Comparison of ENCODE assay signal across 7 cellular contexts in the genomic region with DNA sequence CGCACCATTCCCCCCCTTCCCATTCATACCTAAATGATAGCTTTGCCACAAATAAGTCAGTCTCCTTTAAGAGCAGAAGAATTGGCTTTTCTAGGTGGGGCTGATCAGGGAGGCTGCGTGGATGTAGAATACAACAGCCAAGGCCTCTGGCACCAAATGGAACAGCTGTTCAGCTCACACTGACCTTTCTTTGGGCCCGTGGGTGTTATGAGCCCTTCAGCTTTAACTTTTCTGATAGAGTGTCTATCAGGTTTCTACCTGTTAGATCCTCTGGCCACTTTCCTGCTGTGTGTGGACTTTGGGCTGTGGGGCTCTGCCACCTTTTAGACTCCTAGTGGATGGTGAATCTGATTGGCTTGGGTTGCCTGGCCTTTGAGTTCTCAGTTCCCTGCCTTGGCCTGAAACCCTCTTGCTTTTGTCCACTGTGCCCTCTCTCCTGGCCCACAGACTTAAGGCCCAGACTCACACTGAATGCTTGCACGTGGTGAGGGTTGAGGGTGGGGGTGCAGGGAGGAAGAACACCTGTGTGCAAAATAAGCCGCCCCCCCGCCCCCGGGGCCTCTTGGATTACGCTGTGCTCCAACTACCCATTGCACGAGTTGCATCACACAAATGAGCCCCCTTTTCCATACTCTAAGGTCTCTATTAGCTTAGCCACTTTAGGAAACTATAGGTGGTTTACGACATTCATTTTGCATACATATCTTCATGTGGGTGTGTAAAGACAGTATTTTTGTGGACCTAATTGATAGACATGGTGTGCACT. TPM values are rescaled to one million over a fixed set of nuclear protein-coding genes. Genes with fewer than 3 reads are reported as not detected.
DNase-seq lines count a peak whose midpoint lies in the region; ATAC-seq and TF ChIP-seq lines count a peak whose summit lies in the region.

No MANE protein-coding gene starts in this region.

- H3K4me1 ChIP-seq in SJSA1 (replicated peaks) (peaks cover 22% of the 10 kb centered on the region), body of pancreas (peaks cover 26% of the 10 kb centered on the region)

- no peaks in the 10 kb centered on the region; the same call in 1 of the 2 replicates for H3K9me3 ChIP-seq in SJSA1 (replicated peaks)
- no peaks in the 10 kb centered on the region for H3K9me3 ChIP-seq in body of pancreas

- no peak for TF ChIP-seq CTCF in body of pancreas (IDR thresholded peaks at IDR 0.05)

- DNase-seq in H4 (ENCODE audit: low spot score) (peak; percentile 9), SJSA1 (ENCODE audit: low read depth in 1 of 2, low spot score in 2 of 2) (peak in 1 of 2 experiments; percentile 9), body of pancreas (peak; percentile 48 to 71 (median 66)), left colon (peak; percentile 40 to 57), MV-4-11 (lab: John Stamatoyannopoulos, UW) (no peak)
- peak in 2 of 3 experiments; percentile 9 to 25 for DNase-seq in stimulated activated CD4-positive, alpha-beta T cell treated with anti-CD3 and anti-CD28 coated beads, TNF-alpha, amount 100 ng/mL, for 4 hours (ENCODE audit: low read depth in 3 of 3)

- H3K4me3 ChIP-seq in SJSA1 = peak overlapping the region; percentile 7; the same call in 1 of the 2 replicates
- H3K4me3 ChIP-seq in body of pancreas = no peak overlapping the region

- no peaks in the 10 kb centered on the region for H3K27me3 ChIP-seq in SJSA1 (replicated peaks)
- H3K27me3 ChIP-seq in body of pancreas = no peaks in the 10 kb centered on the region

- TF ChIP-seq POLR2A in body of pancreas (IDR thresholded peaks at IDR 0.05) = no peak

- intact Hi-C loops in body of pancreas (cut with DNase I) (no loop called here), left colon (cut with DNase I, micrococcal nuclease) (loop anchor here in 1 of 2 donors (10.0 kb wide), 1 partner anchor 180 kb away; no protein-coding TSS in a partner anchor)

- ATAC-seq in body of pancreas (peak; percentile 28), left colon (peak; percentile 54), GM21619 (IDR thresholded peaks at IDR 0.05; ENCODE audit: unreplicated experiment) (no peak)

- H3K27ac ChIP-seq in SJSA1 = no peak overlapping the region; the same call in 1 of the 2 replicates
- H3K27ac ChIP-seq in body of pancreas = peak overlapping the region; percentile 70 to 83 (median 76)

- H3K36me3 ChIP-seq in SJSA1 = peaks cover 9% of the 10 kb centered on the region; the same call in 1 of the 2 replicates
- no peaks in the 10 kb centered on the region for H3K36me3 ChIP-seq in body of pancreas (replicated peaks in 1 of 2; ENCODE audit: insufficient read depth in 1 of 2, low read depth in 2 of 2)

- WGBS in body of pancreas, 2 donors = 24 to 41% methylated on average over 10 of the region's 10 CpGs

RNA-seq across cellular contexts. Expression of a gene that starts 1.3 kb away (rescaled TPM):
- total RNA-seq in H4 (2014; rRNA removed; shearing (Covaris generic)) = 4.1 and 4.9 TPM in 2 replicates
- total RNA-seq in SJSA1 (2014; rRNA removed; shearing (Covaris generic)) = 4.2 and 5.5 TPM in 2 replicates
- total RNA-seq in body of pancreas = 1 to 10 TPM; 2.6 to 5.4 TPM
- 10 to 100 TPM; 11.8 to 14.4 TPM for total RNA-seq in left colon
